In genomic region chr10:86830043-86830591, GRCh38 we compare ENCODE assay signal across 1 cellular context.
TF ChIP-seq lines count a peak whose summit lies in the region.

No MANE protein-coding gene starts in this region.

TF ChIP-seq in IMR-90, 13 proteins besides CTCF, POLR2A, EP300 and RAD21:
- TF ChIP-seq RFX5 (IDR thresholded peaks at IDR 0.05; ENCODE audit: low read depth, low read length) = no peak
